Comparison of ENCODE assay signal across 8 cellular contexts in genomic region chr20:63082308-63082938, GRCh38.
DNase-seq lines count a peak whose midpoint lies in the region; ATAC-seq and TF ChIP-seq lines count a peak whose summit lies in the region.

No MANE protein-coding gene starts in this region.

- no peak overlapping the region for H3K4me3 Mint-ChIP-seq in mesothelial cell of epicardium
- H3K4me3 Mint-ChIP-seq in stimulated activated effector memory CD8-positive, alpha-beta T cell treated with anti-CD3 and anti-CD28 coated beads, Interleukin-12 subunit alpha, Interleukin-12 subunit beta, amount 100 ng/mL, for 72 hours: no peak overlapping the region

- peaks cover 15% of the 10 kb centered on the region for H3K9me3 ChIP-seq in DND-41 (ENCODE audit: insufficient read depth, low read length, severe bottlenecking)

- peaks cover 19% of the 10 kb centered on the region for H3K9me3 Mint-ChIP-seq in mesothelial cell of epicardium
- H3K9me3 Mint-ChIP-seq in stimulated activated effector memory CD8-positive, alpha-beta T cell treated with anti-CD3 and anti-CD28 coated beads, Interleukin-12 subunit alpha, Interleukin-12 subunit beta, amount 100 ng/mL, for 72 hours: peaks cover 17% of the 10 kb centered on the region

- no peaks in the 10 kb centered on the region for H3K36me3 ChIP-seq in DND-41 (ENCODE audit: insufficient read depth, low read length)

- H4K20me1 ChIP-seq in DND-41 (ENCODE audit: insufficient read depth, low read length): peaks cover 56% of the 10 kb centered on the region

- no peaks in the 10 kb centered on the region for H3K36me3 Mint-ChIP-seq in mesothelial cell of epicardium
- no peaks in the 10 kb centered on the region for H3K36me3 Mint-ChIP-seq in stimulated activated effector memory CD8-positive, alpha-beta T cell treated with anti-CD3 and anti-CD28 coated beads, Interleukin-12 subunit alpha, Interleukin-12 subunit beta, amount 100 ng/mL, for 72 hours

- no peaks in the 10 kb centered on the region for H3K4me1 Mint-ChIP-seq in mesothelial cell of epicardium
- no peaks in the 10 kb centered on the region for H3K4me1 Mint-ChIP-seq in stimulated activated effector memory CD8-positive, alpha-beta T cell treated with anti-CD3 and anti-CD28 coated beads, Interleukin-12 subunit alpha, Interleukin-12 subunit beta, amount 100 ng/mL, for 72 hours

- H3K27ac ChIP-seq in DND-41 (ENCODE audit: low read length): no peak overlapping the region

- H3K79me2 ChIP-seq in DND-41 (ENCODE audit: insufficient read depth, low read length): no peaks in the 10 kb centered on the region

- H3K27me3 ChIP-seq in DND-41 (ENCODE audit: insufficient read depth, low read length, poor library complexity): no peaks in the 10 kb centered on the region

- H2AFZ ChIP-seq in DND-41 (ENCODE audit: low read depth, low read length): no peak overlapping the region

- TF ChIP-seq CTCF in DND-41 (IDR thresholded peaks at IDR 0.05; ENCODE audit: borderline replicate concordance, extremely low read depth, low read length, poor library complexity, severe bottlenecking) (no peak), astrocyte of the spinal cord (IDR thresholded peaks at IDR 0.05; ENCODE audit: low read depth, low read length) (no peak), mesothelial cell of epicardium (IDR thresholded peaks at IDR 0.05; ENCODE audit: unreplicated experiment) (no peak)

- no peak overlapping the region for H3K9ac ChIP-seq in DND-41 (ENCODE audit: low read depth, low read length)

- no peak overlapping the region for H3K27ac Mint-ChIP-seq in mesothelial cell of epicardium
- H3K27ac Mint-ChIP-seq in stimulated activated effector memory CD8-positive, alpha-beta T cell treated with anti-CD3 and anti-CD28 coated beads, Interleukin-12 subunit alpha, Interleukin-12 subunit beta, amount 100 ng/mL, for 72 hours: no peak overlapping the region

- DNase-seq in DND-41 (peak; percentile 80), M059J (ENCODE audit: low read depth) (peak; percentile 52), astrocyte of the spinal cord (ENCODE audit: low read depth, low spot score) (peak; percentile 19), mesothelial cell of epicardium (ENCODE audit: low spot score in 2 of 2, unreplicated experiment in 2 of 2) (peak; percentile 68 to 81), retina (no peak), NCI-H82 treated with DMSO at 0.1 percent for 48 hours (lab: John Stamatoyannopoulos, UW; ENCODE audit: unreplicated experiment) (no peak), NCI-H2196 treated with DMSO at 0.1 percent for 48 hours (lab: John Stamatoyannopoulos, UW; ENCODE audit: unreplicated experiment) (no peak)
- no peak for DNase-seq in stimulated activated effector memory CD8-positive, alpha-beta T cell treated with anti-CD3 and anti-CD28 coated beads, Interleukin-12 subunit alpha, Interleukin-12 subunit beta, amount 100 ng/mL, for 72 hours (ENCODE audit: low spot score in 2 of 2)

- no peak overlapping the region for H3K4me2 ChIP-seq in DND-41 (ENCODE audit: insufficient read depth, low read length)

- peak; percentile 95 for ATAC-seq in DND-41 (ENCODE audit: insufficient read depth, low read depth)
- no peak for ATAC-seq in stimulated activated effector memory CD8-positive, alpha-beta T cell treated with anti-CD3 and anti-CD28 coated beads, Interleukin-12 subunit alpha, Interleukin-12 subunit beta, amount 100 ng/mL, for 72 hours

- no peaks in the 10 kb centered on the region for H3K4me1 ChIP-seq in DND-41 (ENCODE audit: insufficient read depth, low read length)

- in situ Hi-C loops in astrocyte of the spinal cord (cut with HindIII; ENCODE audit: low sequenced_read_pairs): no loop called here

- H3K4me3 ChIP-seq in DND-41 (ENCODE audit: low read depth in 1 of 2, low read length in 2 of 2) (no peak overlapping the region), astrocyte of the spinal cord (ENCODE audit: low read depth, low read length) (no peak overlapping the region)

- peaks cover 46% of the 10 kb centered on the region for H3K27me3 Mint-ChIP-seq in mesothelial cell of epicardium (ENCODE audit: low read depth)

Comparison
In these comparisons a context has a peak if more than half of its experiments do, and no peak if none do; other contexts are left out.
1. DNase-seq: peak in DND-41 (single experiment), M059J (single experiment), astrocyte of the spinal cord (single experiment) and mesothelial cell of epicardium (2 of 2); none in retina (single experiment), NCI-H82 treated with DMSO at 0.1 percent for 48 hours (single experiment), NCI-H2196 treated with DMSO at 0.1 percent for 48 hours (single experiment) and stimulated activated effector memory CD8-positive, alpha-beta T cell treated with anti-CD3 and anti-CD28 coated beads, Interleukin-12 subunit alpha, Interleukin-12 subunit beta, amount 100 ng/mL, for 72 hours (0 of 2).